In the genomic region with DNA sequence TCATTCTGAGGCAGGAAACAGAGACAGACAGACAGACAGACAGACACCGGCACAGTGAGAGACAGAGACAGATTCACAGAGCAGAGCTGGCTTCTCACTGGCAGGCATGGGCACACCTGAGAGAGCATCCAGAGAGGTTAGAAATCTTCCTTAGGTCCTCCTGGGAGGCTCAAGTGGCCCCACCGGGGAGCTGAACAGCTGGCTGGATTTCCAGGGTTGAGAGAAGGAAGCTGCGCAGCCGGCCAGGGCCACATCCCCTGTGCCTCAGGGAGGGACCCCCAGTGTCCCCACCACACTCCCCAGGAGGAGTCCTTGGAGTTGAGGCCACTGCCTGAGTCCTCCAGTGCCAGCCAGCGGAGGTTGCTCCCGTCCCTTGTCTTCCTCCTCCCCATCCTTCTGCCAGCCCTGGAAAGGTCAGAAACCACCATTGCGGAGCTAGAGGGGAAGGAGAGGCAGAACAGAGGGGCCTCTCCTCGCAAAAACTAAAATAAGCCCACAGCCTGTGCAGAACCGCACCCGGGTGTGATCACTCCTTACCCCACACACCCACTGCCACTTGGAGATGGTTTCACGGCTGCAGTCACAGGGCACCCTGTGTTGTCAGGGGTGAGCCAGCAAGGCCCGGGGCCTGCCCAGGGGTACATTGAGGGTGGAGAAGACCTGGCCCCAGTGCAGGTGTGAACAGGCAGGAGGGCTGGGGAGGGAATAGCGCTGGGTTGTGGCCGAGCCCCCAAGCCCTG, we compare ENCODE assay signal across 27 cellular contexts. TPM values are rescaled to one million over a fixed set of nuclear protein-coding genes. Genes with fewer than 3 reads are reported as not detected.
"Had no signal": no experiment of that assay in that cellular context is flagged by ENCODE, and none has a peak within 500 bp of the region (broad histone marks: within the 10 kb centered on the region; RNA-seq: fewer than 3 reads in every experiment).

No MANE protein-coding gene starts in this region.

- ATAC-seq: effector memory CD8-positive, alpha-beta T cell; gastrocnemius medialis; naive thymus-derived CD8-positive, alpha-beta T cell; stimulated activated naive CD8-positive, alpha-beta T cell treated with anti-CD3 and anti-CD28 coated beads, Interleukin-15, Interleukin-2, amounts not matched to agents 100 U/mL and 50 U/mL, for 24 hours; WTC11 had no signal

- H3K27ac Mint-ChIP-seq: activated CD4-positive, alpha-beta memory T cell treated with anti-CD3 and anti-CD28 coated beads, Interleukin-2, amount 10 ng/mL, durations not matched to agents 7 days and 5 days; activated naive CD8-positive, alpha-beta T cell treated with anti-CD3 and anti-CD28 coated beads for 36 hours; activated T-cell treated with anti-CD3 and anti-CD28 coated beads, Interleukin-2, amount 50 U/mL, for 24 hours; mesothelial cell of epicardium; T-helper 1 cell treated with Interleukin-12 subunit alpha and Interleukin-12 subunit beta and Interleukin-4 antibody, amounts not matched to agents 30 μg/mL and 1 μg/mL, for 36 hours; WTC11 had no signal

- H3K9me3 ChIP-seq: breast epithelium, esophagus squamous epithelium, gastrocnemius medialis, left ventricle myocardium inferior, prostate gland, thyroid gland had no signal

- H3K4me3 ChIP-seq: breast epithelium, esophagus squamous epithelium, gastrocnemius medialis, left ventricle myocardium inferior, prostate gland, thyroid gland had no signal

- DNase-seq: activated CD4-positive, alpha-beta memory T cell treated with anti-CD3 and anti-CD28 coated beads, Interleukin-2, amount 10 ng/mL, durations not matched to agents 7 days and 5 days; activated naive CD4-positive, alpha-beta T cell treated with Interleukin-2 at 50 U/mL for 16 hours; activated naive CD8-positive, alpha-beta T cell treated with anti-CD3 and anti-CD28 coated beads for 36 hours; activated T-cell treated with anti-CD3 and anti-CD28 coated beads, Interleukin-2, amount 50 U/mL, for 24 hours; effector memory CD8-positive, alpha-beta T cell; esophagus squamous epithelium; gastrocnemius medialis; hippocampal formation; left ventricle myocardium inferior; naive thymus-derived CD8-positive, alpha-beta T cell; stimulated activated CD4-positive, alpha-beta T cell treated with anti-CD3 and anti-CD28 coated beads, Interleukin-4, amount 100 ng/mL, for 1 hour; stimulated activated naive CD8-positive, alpha-beta T cell treated with anti-CD3 and anti-CD28 coated beads, Interleukin-15, Interleukin-2, amounts not matched to agents 100 U/mL and 50 U/mL, for 24 hours; substantia nigra; T1000; thyroid gland had no signal

- H3K36me3 ChIP-seq: breast epithelium, esophagus squamous epithelium, gastrocnemius medialis, left ventricle myocardium inferior, prostate gland, thyroid gland had no signal

- H3K27me3 ChIP-seq: gastrocnemius medialis, thyroid gland had no signal

- H3K4me3 Mint-ChIP-seq: activated CD4-positive, alpha-beta memory T cell treated with anti-CD3 and anti-CD28 coated beads, Interleukin-2, amount 10 ng/mL, durations not matched to agents 7 days and 5 days; activated naive CD8-positive, alpha-beta T cell treated with anti-CD3 and anti-CD28 coated beads for 36 hours; activated T-cell treated with anti-CD3 and anti-CD28 coated beads, Interleukin-2, amount 50 U/mL, for 24 hours; central memory CD8-positive, alpha-beta T cell; effector memory CD8-positive, alpha-beta T cell; mesothelial cell of epicardium; naive thymus-derived CD8-positive, alpha-beta T cell; T-helper 1 cell treated with Interleukin-12 subunit alpha and Interleukin-12 subunit beta and Interleukin-4 antibody, amounts not matched to agents 30 μg/mL and 1 μg/mL, for 36 hours; WTC11 had no signal

- H3K4me1 ChIP-seq: breast epithelium, esophagus squamous epithelium, gastrocnemius medialis, prostate gland, thyroid gland had no signal

- H3K27ac ChIP-seq: breast epithelium, esophagus squamous epithelium, gastrocnemius medialis, left ventricle myocardium inferior, prostate gland, thyroid gland had no signal

- H3K9me3 Mint-ChIP-seq: activated CD4-positive, alpha-beta memory T cell treated with anti-CD3 and anti-CD28 coated beads, Interleukin-2, amount 10 ng/mL, durations not matched to agents 7 days and 5 days; activated naive CD8-positive, alpha-beta T cell treated with anti-CD3 and anti-CD28 coated beads for 36 hours; activated T-cell treated with anti-CD3 and anti-CD28 coated beads, Interleukin-2, amount 50 U/mL, for 24 hours; central memory CD8-positive, alpha-beta T cell; effector memory CD8-positive, alpha-beta T cell; mesothelial cell of epicardium; naive thymus-derived CD8-positive, alpha-beta T cell; T-helper 1 cell treated with Interleukin-12 subunit alpha and Interleukin-12 subunit beta and Interleukin-4 antibody, amounts not matched to agents 30 μg/mL and 1 μg/mL, for 36 hours; WTC11 had no signal

- H3K36me3 Mint-ChIP-seq: activated naive CD8-positive, alpha-beta T cell treated with anti-CD3 and anti-CD28 coated beads for 36 hours; mesothelial cell of epicardium; naive thymus-derived CD8-positive, alpha-beta T cell; WTC11 had no signal

RNA-seq across cellular contexts. Expression of a gene that starts 4.2 kb away (rescaled TPM):
- total RNA-seq: astrocyte; dermis microvascular lymphatic vessel endothelial cell; endothelial cell of umbilical vein; esophagus squamous epithelium; gastrocnemius medialis; left ventricle myocardium inferior; naive thymus-derived CD8-positive, alpha-beta T cell; osteoblast; WTC11 had no signal

RNA-seq across cellular contexts. Expression of a gene that starts 8.4 kb away (rescaled TPM):
- total RNA-seq: astrocyte; dermis microvascular lymphatic vessel endothelial cell; endothelial cell of umbilical vein; esophagus squamous epithelium; gastrocnemius medialis; left ventricle myocardium inferior; lung microvascular endothelial cell; mesothelial cell of epicardium; naive thymus-derived CD8-positive, alpha-beta T cell; osteoblast; prostate gland; urinary bladder; WTC11 had no signal

RNA-seq across cellular contexts. Expression of a gene that starts 14.7 kb away (rescaled TPM):
- total RNA-seq: activated CD4-positive, alpha-beta memory T cell treated with anti-CD3 and anti-CD28 coated beads, Interleukin-2, amount 10 ng/mL, durations not matched to agents 7 days and 5 days; astrocyte; breast epithelium; dermis microvascular lymphatic vessel endothelial cell; endothelial cell of umbilical vein; esophagus squamous epithelium; gastrocnemius medialis; left ventricle myocardium inferior; lung microvascular endothelial cell; naive thymus-derived CD8-positive, alpha-beta T cell; osteoblast; thyroid gland; urinary bladder had no signal

RNA-seq across cellular contexts. Expression of a gene that starts 33.4 kb away (rescaled TPM):
- total RNA-seq: astrocyte, endothelial cell of umbilical vein, left ventricle myocardium inferior, lung microvascular endothelial cell, osteoblast had no signal
